ENCODE assay signal across 8 cellular contexts in genomic region chr7:30284298-30285066, GRCh38. TPM values are rescaled to one million over a fixed set of nuclear protein-coding genes. Genes with fewer than 3 reads are reported as not detected.
DNase-seq lines count a peak whose midpoint lies in the region; ATAC-seq, FAIRE-seq and TF ChIP-seq lines count a peak whose summit lies in the region.

TSS of gene ZNRF2 (plus strand) at chr7:30284597. CDS start at chr7:30285358, 761 bp downstream.

- H3K4me1 ChIP-seq in psoas muscle, result peaks cover 21% of the 10 kb centered on the region

- in situ Hi-C loops in GM13977 (cut with MboI; ENCODE audit: low pct_unique_long_range_greater_than_20kb, low sequenced_read_pairs, unreplicated experiment), result no loop called here

- H3K9me3 ChIP-seq in psoas muscle, result no peaks in the 10 kb centered on the region

- no peaks in the 10 kb centered on the region for H3K36me3 ChIP-seq in psoas muscle (ENCODE audit: insufficient read depth in 1 of 2, low read depth in 1 of 2)

- H3K4me3 ChIP-seq in psoas muscle, result peak within 1 kb of the TSS; percentile 72

- intact Hi-C loops in T-helper 1 cell treated with Interleukin-12 subunit alpha and Interleukin-12 subunit beta and Interleukin-4 antibody, amounts not matched to agents 30 ng/mL and 1 ng/mL, for 36 hours (cut with micrococcal nuclease), result loop anchor here (1.0 to 10.0 kb wide), 11 partner anchors 24 to 600 kb away; partner anchors contain the start of genes FKBP14, GARS1, GGCT and MTURN
- intact Hi-C loops in left ventricle myocardium superior (cut with micrococcal nuclease) (no loop called here), psoas muscle (cut with DNase I) (loop anchor here in 1 of 2 donors (2.0 kb wide), 1 partner anchor 112 kb away; no protein-coding TSS in a partner anchor)

- DNase-seq in GM13977 (ENCODE audit: low spot score) (peak; percentile 96), NCI-H146 treated with DMSO at 0.1 percent for 48 hours (lab: John Stamatoyannopoulos, UW; ENCODE audit: unreplicated experiment) (peak; percentile 95), amygdala (lab: John Stamatoyannopoulos, UW) (peak; percentile 55 to 99 (median 90)), left ventricle myocardium superior (peak; percentile 99), psoas muscle (peak; percentile 99 to 100), urothelium cell line (ENCODE audit: low spot score) (peak; percentile 100)

- H3K27ac ChIP-seq in psoas muscle, result peak within 1 kb of the TSS; percentile 95

- peak; percentile 63 for TF ChIP-seq CTCF in GM13977 (IDR thresholded peaks at IDR 0.05; ENCODE audit: extremely low read depth, insufficient read depth, missing control alignments)
- TF ChIP-seq CTCF in psoas muscle (IDR thresholded peaks at IDR 0.05), result peak; percentile 46

- ATAC-seq in HG02884 (IDR thresholded peaks at IDR 0.05; ENCODE audit: unreplicated experiment) (peak; percentile 76), left ventricle myocardium superior (peak; percentile 94), psoas muscle (peak; percentile 92 to 96 (median 92))

- 0 to 1% (median 0%) methylated on average over 39 to 96 of the region's 96 CpGs for WGBS in psoas muscle, 3 donors

- peak; percentile 99 for FAIRE-seq in urothelium cell line (lab: Jason Lieb, UNC)

- no peaks in the 10 kb centered on the region for H3K27me3 ChIP-seq in psoas muscle (ENCODE audit: insufficient read depth in 3 of 3, low read length in 2 of 3)

RNA-seq across cellular contexts. Expression of gene ZNRF2, which starts in this region (rescaled TPM):
- 14.4 and 15.6 TPM in 2 replicates for total RNA-seq in T-helper 1 cell treated with Interleukin-12 subunit alpha and Interleukin-12 subunit beta and Interleukin-4 antibody, amounts not matched to agents 30 ng/mL and 1 ng/mL, for 36 hours
- 8.6 TPM for total RNA-seq in left ventricle myocardium superior
- total RNA-seq in psoas muscle, result 10 to 100 TPM; 10.2 to 21.5 (median 12.7) TPM
- 1 to 10 TPM; 3.9 to 9.4 (median 4.2) TPM for polyA plus RNA-seq in psoas muscle

Comparison
In these comparisons a context has a peak if more than half of its experiments do, and no peak if none do; other contexts are left out.
1. Peak in every context shown above with its lines: DNase-seq, ATAC-seq, H3K4me3 ChIP-seq and H3K27ac ChIP-seq.